ENCODE assay signal across 8 cellular contexts in the genomic region with DNA sequence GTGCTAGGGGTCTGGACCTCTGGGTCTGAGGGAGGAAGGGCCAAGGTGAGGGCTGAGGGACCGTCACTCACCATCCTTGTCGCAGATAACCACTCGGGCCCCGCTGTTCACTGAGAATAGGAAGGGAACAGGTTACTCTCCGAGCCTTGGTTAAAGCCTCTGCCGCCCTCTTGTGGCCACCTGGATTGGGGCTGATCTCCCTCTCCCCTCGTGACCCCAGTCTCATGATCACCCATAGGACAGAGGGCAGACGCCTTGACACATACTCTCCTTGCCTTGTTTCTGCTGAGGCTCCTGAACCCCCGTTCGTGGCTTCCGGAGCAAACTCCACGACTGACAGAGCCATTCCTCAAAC. TPM values are rescaled to one million over a fixed set of nuclear protein-coding genes. Genes with fewer than 3 reads are reported as not detected.
A peak's percentile ranks its signal among the peaks of the same experiment; 100 is the strongest.
DNase-seq lines count a peak whose midpoint lies in the region; ATAC-seq and TF ChIP-seq lines count a peak whose summit lies in the region.

No MANE protein-coding gene starts in this region.

- peak; percentile 87 for TF ChIP-seq CTCF in osteoblast (IDR thresholded peaks at IDR 0.05; ENCODE audit: extremely low read depth, low read depth, low read length)

- no peaks in the 10 kb centered on the region for H3K27me3 Mint-ChIP-seq in activated naive CD4-positive, alpha-beta T cell treated with anti-CD3 and anti-CD28 coated beads, Interleukin-2, amount 50 U/mL, for 24 hours

- H4K20me1 ChIP-seq in osteoblast (ENCODE audit: insufficient read depth, low read length): no peaks in the 10 kb centered on the region

- H3K27me3 ChIP-seq in osteoblast (ENCODE audit: insufficient read depth, low read length): no peaks in the 10 kb centered on the region

- H3K4me2 ChIP-seq in osteoblast (ENCODE audit: insufficient read depth, low read length): peak overlapping the region; percentile 51

- H3K4me3 Mint-ChIP-seq in activated naive CD4-positive, alpha-beta T cell treated with anti-CD3 and anti-CD28 coated beads, Interleukin-2, amount 50 U/mL, for 24 hours: peak overlapping the region; percentile 86

- H3K79me2 ChIP-seq in osteoblast (ENCODE audit: insufficient read depth, low read length): no peaks in the 10 kb centered on the region

- H3K36me3 Mint-ChIP-seq in activated naive CD4-positive, alpha-beta T cell treated with anti-CD3 and anti-CD28 coated beads, Interleukin-2, amount 50 U/mL, for 24 hours: no peaks in the 10 kb centered on the region

- H3K27ac ChIP-seq in osteoblast (ENCODE audit: low read depth, low read length) (peak overlapping the region; percentile 58), temporal lobe (ENCODE audit: low read depth, low read length) (peak overlapping the region; percentile 69)

- peak overlapping the region; percentile 40 for H3K4me3 ChIP-seq in osteoblast (ENCODE audit: insufficient read depth, low read length)

- no peaks in the 10 kb centered on the region for H3K9me3 ChIP-seq in osteoblast (ENCODE audit: low read depth, low read length)

- peak; percentile 87 for DNase-seq in D341Med (ENCODE audit: low spot score)
- peak; percentile 97 for DNase-seq in NAMALWA (ENCODE audit: low spot score)
- peak; percentile 80 for DNase-seq in SK-N-DZ (ENCODE audit: low spot score)
- peak; percentile 87 for DNase-seq in glomerular visceral epithelial cell (ENCODE audit: extremely low spot score)
- peak; percentile 94 for DNase-seq in osteoblast (ENCODE audit: insufficient read length, low spot score, missing footprints)

- H3K36me3 ChIP-seq in osteoblast (ENCODE audit: insufficient read depth, low read length): peaks cover 19% of the 10 kb centered on the region

- no peaks in the 10 kb centered on the region for H3K9me3 Mint-ChIP-seq in activated naive CD4-positive, alpha-beta T cell treated with anti-CD3 and anti-CD28 coated beads, Interleukin-2, amount 50 U/mL, for 24 hours

- ATAC-seq in GM21825 (IDR thresholded peaks at IDR 0.05; ENCODE audit: unreplicated experiment): peak; percentile 66

- H2AFZ ChIP-seq in osteoblast (ENCODE audit: low read length): no peak overlapping the region

- peaks cover 8% of the 10 kb centered on the region for H3K4me1 ChIP-seq in osteoblast (ENCODE audit: insufficient read depth, low read length)

- peak overlapping the region; percentile 51 for H3K27ac Mint-ChIP-seq in activated naive CD4-positive, alpha-beta T cell treated with anti-CD3 and anti-CD28 coated beads, Interleukin-2, amount 50 U/mL, for 24 hours

- peaks cover 21% of the 10 kb centered on the region for H3K4me1 Mint-ChIP-seq in activated naive CD4-positive, alpha-beta T cell treated with anti-CD3 and anti-CD28 coated beads, Interleukin-2, amount 50 U/mL, for 24 hours

RNA-seq across cellular contexts. Expression of a gene that starts 0.6 kb away (rescaled TPM):
- 2.6 and 4.3 TPM in 2 replicates for polyA plus RNA-seq in SK-N-DZ (2014; cell fraction: cytosol; rRNA removed)
- 9.7 and 10.0 TPM in 2 replicates for polyA plus RNA-seq in SK-N-DZ (2014; cell fraction: nucleus; rRNA removed)
- 1.8 and 2.1 TPM in 2 replicates for total RNA-seq in osteoblast
- 1.7 TPM for total RNA-seq in temporal lobe

RNA-seq across cellular contexts. Expression of a gene that starts 24.9 kb away (rescaled TPM):
- 32.8 and 33.2 TPM in 2 replicates for polyA plus RNA-seq in SK-N-DZ (2014; cell fraction: cytosol; rRNA removed)
- 43.3 and 52.9 TPM in 2 replicates for polyA plus RNA-seq in SK-N-DZ (2014; cell fraction: nucleus; rRNA removed)
- total RNA-seq in osteoblast (29.7 and 30.1 TPM in 2 replicates), temporal lobe (7.1 TPM)

RNA-seq across cellular contexts. Expression of a gene that starts 32.7 kb away (rescaled TPM):
- polyA plus RNA-seq in SK-N-DZ (2014; cell fraction: cytosol; rRNA removed): 0.99 and 1.4 TPM in 2 replicates
- polyA plus RNA-seq in SK-N-DZ (2014; cell fraction: nucleus; rRNA removed): 5.3 and 7.8 TPM in 2 replicates
- total RNA-seq in osteoblast (21.4 and 28.6 TPM in 2 replicates), temporal lobe (2.0 TPM)

RNA-seq across cellular contexts. Expression of a gene that starts 36.5 kb away (rescaled TPM):
- 9.7 and 13.0 TPM in 2 replicates for polyA plus RNA-seq in SK-N-DZ (2014; cell fraction: cytosol; rRNA removed)
- 2.7 and 4.7 TPM in 2 replicates for polyA plus RNA-seq in SK-N-DZ (2014; cell fraction: nucleus; rRNA removed)
- total RNA-seq in osteoblast (70.4 and 84.0 TPM in 2 replicates), temporal lobe (23.1 TPM)

Comparison
In these comparisons a context has a peak if more than half of its experiments do, and no peak if none do; other contexts are left out.
1. Peak in every context shown above with its lines: DNase-seq, ATAC-seq, H3K4me3 ChIP-seq and H3K27ac ChIP-seq.